ENCODE assay signal across 13 cellular contexts in genomic region chr2:148613231-148614023, GRCh38. TPM values are rescaled to one million over a fixed set of nuclear protein-coding genes. Genes with fewer than 3 reads are reported as not detected.
A peak's percentile ranks its signal among the peaks of the same experiment; 100 is the strongest.
DNase-seq lines count a peak whose midpoint lies in the region; ATAC-seq and TF ChIP-seq lines count a peak whose summit lies in the region.
"Had no signal": no experiment of that assay in that cellular context is flagged by ENCODE, and none has a peak within 500 bp of the region (broad histone marks: within the 10 kb centered on the region; RNA-seq: fewer than 3 reads in every experiment).

No MANE protein-coding gene starts in this region.

- ATAC-seq in right cardiac atrium (no peak), Right ventricle myocardium superior (ENCODE audit: poor library complexity) (no peak), PC-3 (no peak), GM21390 (IDR thresholded peaks at IDR 0.05; ENCODE audit: unreplicated experiment) (no peak)

- H3K4me3 ChIP-seq in right cardiac atrium (ENCODE audit: low read length) = no peak overlapping the region
- H3K4me3 ChIP-seq in PC-3 (ENCODE audit: low read length) = no peak overlapping the region
- no peak overlapping the region for H3K4me3 ChIP-seq in hepatocyte
- no peak overlapping the region for H3K4me3 ChIP-seq in vagina

- no TSS peak for BruUV-seq in PC-3 (replicated peaks; lab: Mats Ljungman, UMichigan)

- no peaks in the 10 kb centered on the region for H3K9me2 ChIP-seq in PC-3 (replicated peaks; ENCODE audit: low read length)
- no peaks in the 10 kb centered on the region for H3K9me2 ChIP-seq in hepatocyte (replicated peaks; ENCODE audit: insufficient read depth)

- WGBS in right cardiac atrium = 98% methylated on average over 7 of the region's 7 CpGs
- WGBS in hepatocyte (ENCODE audit: low lambda C conversion rate, missing lambda C conversion rate) = 96% methylated on average over 7 of the region's 7 CpGs

- H3K36me3 Mint-ChIP-seq in activated T-helper 1 cell treated with anti-CD3 and anti-CD28 coated beads, Interleukin-12 subunit alpha, Interleukin-12 subunit beta, Interleukin-2, Interleukin-4 antibody, amounts not matched to agents 30 ng/mL and 10 ng/mL and 1 ng/mL, durations not matched to agents 14 hours and 24 hours and 36 hours (ENCODE audit: low read depth) = peaks cover 3% of the 10 kb centered on the region
- H3K36me3 Mint-ChIP-seq: IgD-negative memory B cell had no signal

- H3K27ac ChIP-seq in right cardiac atrium (ENCODE audit: low read length) (peak overlapping the region; percentile 83), PC-3 (ENCODE audit: low read length) (no peak overlapping the region), hepatocyte (peak overlapping the region; percentile 83), vagina (peak overlapping the region; percentile 34)

- H3K27me3 ChIP-seq in right cardiac atrium (ENCODE audit: control insufficient read depth, insufficient read depth) (no peaks in the 10 kb centered on the region), PC-3 (ENCODE audit: low read length) (no peaks in the 10 kb centered on the region), hepatocyte (no peaks in the 10 kb centered on the region), vagina (no peaks in the 10 kb centered on the region)

- H3K4me2 ChIP-seq in PC-3 (ENCODE audit: low read length) (peak overlapping the region; percentile 60), hepatocyte (no peak overlapping the region)

- H3K36me3 ChIP-seq in PC-3 (ENCODE audit: low read depth, low read length) (no peaks in the 10 kb centered on the region), hepatocyte (replicated peaks; ENCODE audit: insufficient read depth, low read depth) (no peaks in the 10 kb centered on the region), vagina (no peaks in the 10 kb centered on the region)

- no peaks in the 10 kb centered on the region for H3K79me2 ChIP-seq in PC-3 (ENCODE audit: low read length)
- no peaks in the 10 kb centered on the region for H3K79me2 ChIP-seq in hepatocyte

- H3K9ac ChIP-seq in PC-3 (ENCODE audit: low read length) = no peak overlapping the region

- peaks cover 4% of the 10 kb centered on the region for H3K27me3 Mint-ChIP-seq in activated T-helper 1 cell treated with anti-CD3 and anti-CD28 coated beads, Interleukin-12 subunit alpha, Interleukin-12 subunit beta, Interleukin-2, Interleukin-4 antibody, amounts not matched to agents 30 ng/mL and 10 ng/mL and 1 ng/mL, durations not matched to agents 14 hours and 24 hours and 36 hours (ENCODE audit: insufficient read depth)
- H3K27me3 Mint-ChIP-seq: IgD-negative memory B cell had no signal

- H4K20me1 ChIP-seq in PC-3 (ENCODE audit: low read length) (no peaks in the 10 kb centered on the region), hepatocyte (ENCODE audit: insufficient read depth, poor library complexity, severe bottlenecking) (no peaks in the 10 kb centered on the region)

- no peak overlapping the region for H3K4me3 Mint-ChIP-seq in activated T-helper 1 cell treated with anti-CD3 and anti-CD28 coated beads, Interleukin-12 subunit alpha, Interleukin-12 subunit beta, Interleukin-2, Interleukin-4 antibody, amounts not matched to agents 30 ng/mL and 10 ng/mL and 1 ng/mL, durations not matched to agents 14 hours and 24 hours and 36 hours
- H3K4me3 Mint-ChIP-seq: activated CD4-positive, alpha-beta memory T cell treated with anti-CD3 and anti-CD28 coated beads, Interleukin-2, amount 10 ng/mL, durations not matched to agents 7 days and 5 days had no signal

- TF ChIP-seq POLR2A in vagina (IDR thresholded peaks at IDR 0.05) = no peak

- no peak overlapping the region for H3K27ac Mint-ChIP-seq in activated T-helper 1 cell treated with anti-CD3 and anti-CD28 coated beads, Interleukin-12 subunit alpha, Interleukin-12 subunit beta, Interleukin-2, Interleukin-4 antibody, amounts not matched to agents 30 ng/mL and 10 ng/mL and 1 ng/mL, durations not matched to agents 14 hours and 24 hours and 36 hours
- H3K27ac Mint-ChIP-seq: activated CD4-positive, alpha-beta memory T cell treated with anti-CD3 and anti-CD28 coated beads, Interleukin-2, amount 10 ng/mL, durations not matched to agents 7 days and 5 days had no signal

- TF ChIP-seq CTCF in PC-3 (conservative IDR thresholded peaks at IDR 0.05; ENCODE audit: low read depth, low read length) (no peak), hepatocyte (IDR thresholded peaks at IDR 0.05; ENCODE audit: poor library complexity) (no peak), vagina (IDR thresholded peaks at IDR 0.05) (no peak)

- no peaks in the 10 kb centered on the region for H3K9me3 ChIP-seq in right cardiac atrium (ENCODE audit: control insufficient read depth, low read length)
- H3K9me3 ChIP-seq in PC-3 (ENCODE audit: low read length) = no peaks in the 10 kb centered on the region
- H3K9me3 ChIP-seq in hepatocyte (ENCODE audit: low read depth) = no peaks in the 10 kb centered on the region
- H3K9me3 ChIP-seq in vagina = no peaks in the 10 kb centered on the region

- intact Hi-C loops in right cardiac atrium (cut with DNase I) (no loop called here), Right ventricle myocardium superior (cut with DNase I) (no loop called here), PC-3 (cut with micrococcal nuclease) (no loop called here), vagina (cut with DNase I) (no loop called here)
- intact Hi-C loops in activated T-helper 1 cell treated with anti-CD3 and anti-CD28 coated beads, Interleukin-12 subunit alpha, Interleukin-12 subunit beta, Interleukin-2, Interleukin-4 antibody, amounts not matched to agents 30 ng/mL and 10 ng/mL and 1 ng/mL, durations not matched to agents 14 hours and 24 hours and 36 hours (cut with micrococcal nuclease) = loop anchor here (1.0 kb wide), 2 partner anchors 10 to 89 kb away; no protein-coding TSS in a partner anchor

- H3K4me1 ChIP-seq in right cardiac atrium (ENCODE audit: control insufficient read depth, insufficient read depth, low read length) = peaks cover 15% of the 10 kb centered on the region
- peaks cover 24% of the 10 kb centered on the region for H3K4me1 ChIP-seq in PC-3 (ENCODE audit: insufficient read depth, low read length)
- peaks cover 22% of the 10 kb centered on the region for H3K4me1 ChIP-seq in hepatocyte (ENCODE audit: insufficient read depth)
- peaks cover 27% of the 10 kb centered on the region for H3K4me1 ChIP-seq in vagina

- H2AFZ ChIP-seq in PC-3 (ENCODE audit: low read length) (peak overlapping the region; percentile 56; the same call in 1 of the 2 replicates), hepatocyte (no peak overlapping the region)

- H3K9me3 Mint-ChIP-seq in activated T-helper 1 cell treated with anti-CD3 and anti-CD28 coated beads, Interleukin-12 subunit alpha, Interleukin-12 subunit beta, Interleukin-2, Interleukin-4 antibody, amounts not matched to agents 30 ng/mL and 10 ng/mL and 1 ng/mL, durations not matched to agents 14 hours and 24 hours and 36 hours = peaks cover 4% of the 10 kb centered on the region
- H3K9me3 Mint-ChIP-seq: activated CD4-positive, alpha-beta memory T cell treated with anti-CD3 and anti-CD28 coated beads, Interleukin-2, amount 10 ng/mL, durations not matched to agents 7 days and 5 days; IgD-negative memory B cell had no signal

- H3K4me1 Mint-ChIP-seq in activated T-helper 1 cell treated with anti-CD3 and anti-CD28 coated beads, Interleukin-12 subunit alpha, Interleukin-12 subunit beta, Interleukin-2, Interleukin-4 antibody, amounts not matched to agents 30 ng/mL and 10 ng/mL and 1 ng/mL, durations not matched to agents 14 hours and 24 hours and 36 hours (ENCODE audit: low read depth) = peaks cover 16% of the 10 kb centered on the region

- CTCF ChIA-PET in PC-3 (lab: Charles Lee) = no interaction called here

- DNase-seq in right cardiac atrium (no peak), Right ventricle myocardium superior (no peak), PC-3 (no peak), hepatocyte (ENCODE audit: low spot score) (no peak), vagina (ENCODE audit: extremely low spot score in 2 of 2) (no peak), NCI-H524 treated with DMSO at 0.1 percent for 48 hours (lab: John Stamatoyannopoulos, UW) (no peak)
- DNase-seq in activated T-helper 1 cell treated with anti-CD3 and anti-CD28 coated beads, Interleukin-12 subunit alpha, Interleukin-12 subunit beta, Interleukin-2, Interleukin-4 antibody, amounts not matched to agents 30 ng/mL and 10 ng/mL and 1 ng/mL, durations not matched to agents 14 hours and 24 hours and 36 hours (ENCODE audit: low spot score) = no peak
- DNase-seq: activated CD4-positive, alpha-beta memory T cell treated with anti-CD3 and anti-CD28 coated beads, Interleukin-2, amount 10 ng/mL, durations not matched to agents 7 days and 5 days; NCI-H1048; occipital lobe; stimulated activated CD4-positive, alpha-beta T cell treated with anti-CD3 and anti-CD28 coated beads, Interleukin-2, amount 100 ng/mL, for 24 hours had no signal

- no peaks in the 10 kb centered on the region for H3F3A ChIP-seq in PC-3 (ENCODE audit: low read length, unreplicated experiment)

- POLR2A ChIA-PET in PC-3 (lab: Charles Lee; ENCODE audit: unreplicated experiment) = interaction anchor here (0.6 kb wide), 1 partner anchor 108 kb away, joined by 13 read pairs; no protein-coding TSS in a partner anchor

RNA-seq across cellular contexts. Expression of gene EPC2, which starts 31.1 kb away (rescaled TPM):
- 10 to 100 TPM; 23.5 to 27.8 (median 26.8) TPM for total RNA-seq in right cardiac atrium
- polyA plus RNA-seq in right cardiac atrium = 9.9 TPM
- 18.5 TPM for total RNA-seq in Right ventricle myocardium superior
- total RNA-seq in PC-3 (2014; rRNA removed) = 16.8 and 20.6 TPM in 2 replicates
- 37.3 and 37.8 TPM in 2 replicates for total RNA-seq in hepatocyte
- polyA plus RNA-seq in hepatocyte = 2.6 and 2.7 TPM in 2 replicates
- 31.9 TPM for total RNA-seq in vagina
- total RNA-seq in activated T-helper 1 cell treated with anti-CD3 and anti-CD28 coated beads, Interleukin-12 subunit alpha, Interleukin-12 subunit beta, Interleukin-2, Interleukin-4 antibody, amounts not matched to agents 30 ng/mL and 10 ng/mL and 1 ng/mL, durations not matched to agents 14 hours and 24 hours and 36 hours = 36.2 and 36.9 TPM in 2 replicates
